ENCODE assay signal across 20 cellular contexts in the genomic region with DNA sequence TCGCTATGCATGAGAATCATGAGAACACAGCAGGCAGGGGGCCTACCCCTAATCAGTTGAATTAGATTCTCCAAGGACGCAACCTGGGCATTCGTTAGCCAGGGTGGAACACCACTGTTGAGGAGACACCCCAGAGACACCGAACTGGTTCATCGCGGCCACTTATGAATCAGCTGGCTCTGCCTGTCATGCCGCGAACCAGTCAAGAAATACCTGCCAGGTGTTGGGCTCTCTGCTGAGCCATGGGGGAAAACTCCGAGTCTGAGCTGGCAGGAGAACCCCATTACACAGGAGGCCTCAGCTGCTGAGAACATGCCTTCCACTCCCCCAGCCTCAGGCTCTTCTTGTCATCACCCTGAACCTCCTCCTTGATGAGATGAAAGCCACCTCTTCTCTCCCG.
DNase-seq lines count a peak whose midpoint lies in the region; ATAC-seq and TF ChIP-seq lines count a peak whose summit lies in the region.
"Had no signal": no experiment of that assay in that cellular context is flagged by ENCODE, and none has a peak within 500 bp of the region (broad histone marks: within the 10 kb centered on the region; RNA-seq: fewer than 3 reads in every experiment).

No MANE protein-coding gene starts in this region.

- H4K8ac ChIP-seq in IMR-90 (ENCODE audit: low read depth in 2 of 2, low read length in 2 of 2), result peak overlapping the region; percentile 30 to 67; a peak in 3 of 4 replicates
- no peak overlapping the region for H4K8ac ChIP-seq in mesendoderm (ENCODE audit: low read depth, low read length)

- H4K5ac ChIP-seq in IMR-90 (ENCODE audit: low read depth, low read length), result peak overlapping the region; percentile 4; the same call in 1 of the 2 replicates
- H4K5ac ChIP-seq in mesendoderm (ENCODE audit: low read length), result no peak overlapping the region

- TF ChIP-seq RAD21 in IMR-90 (IDR thresholded peaks at IDR 0.05; ENCODE audit: low read length), result no peak

- peak overlapping the region; percentile 89 for H2BK20ac ChIP-seq in IMR-90 (ENCODE audit: low read depth, low read length)

- no peaks in the 10 kb centered on the region for H3K79me2 ChIP-seq in mesendoderm (ENCODE audit: control insufficient read depth, insufficient read depth, low read length)

- in situ Hi-C loops in IMR-90 (cut with MboI; ENCODE audit: low sequenced_read_pairs), result no loop called here

- peak overlapping the region; percentile 89 for H4K91ac ChIP-seq in IMR-90 (ENCODE audit: insufficient read depth, low read depth, low read length)

- no peak for TF ChIP-seq CTCF in IMR-90 (conservative IDR thresholded peaks at IDR 0.05; ENCODE audit: low read depth, low read length)
- no peak for TF ChIP-seq CTCF in esophagus muscularis mucosa (IDR thresholded peaks at IDR 0.05)
- no peak for TF ChIP-seq CTCF in spleen (IDR thresholded peaks at IDR 0.05 in 8 of 11, conservative IDR thresholded peaks at IDR 0.05 in 3 of 11)

- no peak overlapping the region for H3K4me3 ChIP-seq in IMR-90 (ENCODE audit: insufficient read depth, low read depth, low read length)
- H3K4me3 ChIP-seq in esophagus muscularis mucosa, result no peak overlapping the region
- H3K4me3 ChIP-seq in mesendoderm (ENCODE audit: low read length), result no peak overlapping the region
- no peak overlapping the region for H3K4me3 ChIP-seq in spleen
- no peak overlapping the region for H3K4me3 ChIP-seq in SJCRH30
- H3K4me3 ChIP-seq: neural progenitor cell, PC-9 had no signal

- H3K9ac ChIP-seq in IMR-90 (ENCODE audit: low read depth, low read length) (0 out of 2 replicates have a peak overlapping the region, but pooled peaks have one; percentile 2), mesendoderm (ENCODE audit: low read length) (no peak overlapping the region)
- H3K9ac ChIP-seq: neural progenitor cell had no signal

- H3K56ac ChIP-seq in IMR-90 (ENCODE audit: extremely low read depth, insufficient read depth, low read length), result peak overlapping the region; percentile 37; the same call in 1 of the 2 replicates
- H3K56ac ChIP-seq in mesendoderm (ENCODE audit: low read length), result no peak overlapping the region

- no peak overlapping the region; the same call in 1 of the 2 replicates for H3K4me2 ChIP-seq in IMR-90 (ENCODE audit: low read depth, low read length)
- no peak overlapping the region for H3K4me2 ChIP-seq in mesendoderm (ENCODE audit: low read length)
- H3K4me2 ChIP-seq: neural progenitor cell, PC-9 had no signal

- no peak for TF ChIP-seq EP300 in esophagus muscularis mucosa (IDR thresholded peaks at IDR 0.05)

- H3K4ac ChIP-seq in IMR-90 (ENCODE audit: low read depth, low read length) (peak overlapping the region; percentile 95), mesendoderm (ENCODE audit: low read depth, low read length) (no peak overlapping the region)

- dilution Hi-C loops in IMR-90 (cut with HindIII; ENCODE audit: low sequenced_read_pairs, unreplicated experiment), result no loop called here

- intact Hi-C loops in IMR-90 (cut with micrococcal nuclease), result no loop called here
- intact Hi-C loops in esophagus muscularis mucosa (cut with DNase I), result loop anchor here (10.0 kb wide), 1 partner anchor 82 kb away; no protein-coding TSS in a partner anchor
- intact Hi-C loops in spleen (cut with DNase I; ENCODE audit: low total_unique reads), result no loop called here

- H4K20me1 ChIP-seq in IMR-90 (ENCODE audit: insufficient read depth, low read length), result peaks cover 35% of the 10 kb centered on the region

- H3K4me1 ChIP-seq in IMR-90 (ENCODE audit: control insufficient read depth, insufficient read depth, low read length) (peaks cover 25% of the 10 kb centered on the region), esophagus muscularis mucosa (peaks cover 76 to 94% (median 91%) of the 10 kb centered on the region in 4 donors), mesendoderm (ENCODE audit: control insufficient read depth, low read depth, low read length) (no peaks in the 10 kb centered on the region), spleen (no peaks in the 10 kb centered on the region), SJCRH30 (no peaks in the 10 kb centered on the region)

- H2AK5ac ChIP-seq in IMR-90 (ENCODE audit: low read depth, low read length), result peak overlapping the region; percentile 99; the same call in 1 of the 2 replicates
- H2AK5ac ChIP-seq in mesendoderm (ENCODE audit: low read length), result no peak overlapping the region

- H2BK15ac ChIP-seq in IMR-90 (ENCODE audit: low read depth, low read length) (peak overlapping the region; percentile 69; the same call in 1 of the 3 replicates), mesendoderm (replicated peaks; ENCODE audit: low read depth) (no peak overlapping the region)

- H3K27ac ChIP-seq in IMR-90 (ENCODE audit: insufficient read depth, low read length) (peak overlapping the region; percentile 70; the same call in 1 of the 2 replicates), esophagus muscularis mucosa (replicated peaks in 1 of 4) (peak overlapping the region; percentile 77 to 86 (median 84)), mesendoderm (ENCODE audit: low read depth, low read length) (no peak overlapping the region), spleen (no peak overlapping the region), SJCRH30 (no peak overlapping the region)
- H3K27ac ChIP-seq: neural progenitor cell, PC-9 had no signal

- H3K23ac ChIP-seq in IMR-90 (ENCODE audit: low read depth, low read length) (peak overlapping the region; percentile 98), mesendoderm (ENCODE audit: low read length) (peak overlapping the region; percentile 32)

- H3K36me3 ChIP-seq in IMR-90 (ENCODE audit: control insufficient read depth, insufficient read depth, low read length) (peaks cover 56% of the 10 kb centered on the region), esophagus muscularis mucosa (peaks cover 0 to 45% (median 23%) of the 10 kb centered on the region in 4 donors), mesendoderm (ENCODE audit: control insufficient read depth, insufficient read depth, low read length) (no peaks in the 10 kb centered on the region), spleen (peaks cover 0 to 60% (median 3%) of the 10 kb centered on the region in 6 donors), SJCRH30 (no peaks in the 10 kb centered on the region)
- H3K36me3 ChIP-seq: neural progenitor cell had no signal

- DNase-seq in IMR-90, result no peak
- no peak for DNase-seq in esophagus muscularis mucosa (ENCODE audit: extremely low spot score)
- no peak for DNase-seq in mesendoderm
- peak; percentile 56 for DNase-seq in spleen
- no peak for DNase-seq in SJCRH30
- no peak for DNase-seq in NAMALWA (ENCODE audit: low spot score)
- DNase-seq in islet precursor cell, result no peak
- DNase-seq: activated CD4-positive, alpha-beta T cell treated with anti-CD3 and anti-CD28 coated beads for 36 hours; activated naive CD4-positive, alpha-beta T cell treated with anti-CD3 and anti-CD28 coated beads, Interleukin-2, amount 10 ng/mL, durations not matched to agents 7 days and 5 days; activated T-cell treated with anti-CD3 and anti-CD28 coated beads, Interleukin-2, amount 50 U/mL, for 72 hours; anterior cingulate cortex; CD4-positive, alpha-beta T cell; erythroblast; left colon; NCI-H1417 treated with DMSO at 0.1 percent for 48 hours; NCI-H510A; PC-9; SIG-M5; stimulated activated CD8-positive, alpha-beta memory T cell treated with anti-CD3 and anti-CD28 coated beads, Interleukin-4, amount 100 ng/mL, for 48 hours had no signal

- no TSS peak for BruUV-seq in IMR-90 (replicated peaks; lab: Mats Ljungman, UMichigan)

- H3K18ac ChIP-seq in IMR-90 (ENCODE audit: low read depth, low read length), result peak overlapping the region; percentile 6; the same call in 1 of the 2 replicates
- no peak overlapping the region for H3K18ac ChIP-seq in mesendoderm (ENCODE audit: low read length)

- peak overlapping the region; percentile 92 for H3K14ac ChIP-seq in IMR-90 (replicated peaks; ENCODE audit: low read depth, low read length)

- H3K79me1 ChIP-seq in IMR-90 (ENCODE audit: low read depth in 1 of 2, low read length in 2 of 2) (peaks cover 41 to 76% of the 10 kb centered on the region in 2 experiments), mesendoderm (ENCODE audit: low read length) (no peaks in the 10 kb centered on the region)

- ATAC-seq in IMR-90 (ENCODE audit: low read depth), result no peak; the same call in 1 of the 2 replicates
- ATAC-seq: activated CD4-positive, alpha-beta T cell treated with anti-CD3 and anti-CD28 coated beads for 36 hours; activated T-cell treated with anti-CD3 and anti-CD28 coated beads, Interleukin-2, amount 50 U/mL, for 72 hours had no signal

- H2BK120ac ChIP-seq in IMR-90 (ENCODE audit: low read depth, low read length) (peak overlapping the region; percentile 85), mesendoderm (ENCODE audit: low read depth, low read length) (no peak overlapping the region)

- no peak overlapping the region for H2AFZ ChIP-seq in IMR-90 (replicated peaks; ENCODE audit: low read length, poor library complexity)
- H2AFZ ChIP-seq: neural progenitor cell, PC-9 had no signal

- H3K9me3 ChIP-seq in IMR-90 (ENCODE audit: control insufficient read depth, insufficient read depth, low read length), result no peaks in the 10 kb centered on the region
- no peaks in the 10 kb centered on the region for H3K9me3 ChIP-seq in esophagus muscularis mucosa
- no peaks in the 10 kb centered on the region for H3K9me3 ChIP-seq in spleen
- H3K9me3 ChIP-seq in SJCRH30 (replicated peaks), result no peaks in the 10 kb centered on the region

- POLR2A ChIA-PET in IMR-90 (lab: Charles Lee; ENCODE audit: unreplicated experiment), result no interaction called here

- H2BK5ac ChIP-seq in IMR-90 (ENCODE audit: low read depth, low read length, poor library complexity, severe bottlenecking) (peak overlapping the region; percentile 12), mesendoderm (ENCODE audit: low read length) (no peak overlapping the region)

- 94% methylated on average over 6 of the region's 10 CpGs; no CpG with 5 or more reads in 1 of the 2 experiments for WGBS in IMR-90 (ENCODE audit: extremely low coverage in 2 of 2, insufficient read length in 1 of 2), 2 experiments
- 96% methylated on average over 3 of the region's 10 CpGs for WGBS in esophagus muscularis mucosa
- WGBS in mesendoderm (ENCODE audit: extremely low coverage, insufficient coverage, low lambda C conversion rate), result no CpG with 5 or more reads among the region's 10 CpGs
- WGBS in spleen, 5 donors, result 90 to 96% (median 91%) methylated on average over 10 of the region's 10 CpGs

- peaks cover 36% of the 10 kb centered on the region for H3K9me1 ChIP-seq in IMR-90 (ENCODE audit: insufficient read depth, low read length)

- TF ChIP-seq POLR2A in IMR-90 (IDR thresholded peaks at IDR 0.05; ENCODE audit: low read depth, low read length), result no peak
- no peak for TF ChIP-seq POLR2A in esophagus muscularis mucosa (IDR thresholded peaks at IDR 0.05; ENCODE audit: low read depth)
- no peak for TF ChIP-seq POLR2A in spleen (IDR thresholded peaks at IDR 0.05)

- H2AK9ac ChIP-seq in IMR-90 (replicated peaks; ENCODE audit: low read depth, low read length, poor library complexity), result peak overlapping the region; percentile 31

- no peaks in the 10 kb centered on the region for H3K27me3 ChIP-seq in IMR-90 (ENCODE audit: control insufficient read depth, insufficient read depth, low read length)
- no peaks in the 10 kb centered on the region for H3K27me3 ChIP-seq in esophagus muscularis mucosa
- H3K27me3 ChIP-seq in mesendoderm (ENCODE audit: insufficient read depth, low read length, poor library complexity), result no peaks in the 10 kb centered on the region
- H3K27me3 ChIP-seq in spleen (replicated peaks in 1 of 7), result no peaks in the 10 kb centered on the region
- H3K27me3 ChIP-seq in SJCRH30, result no peaks in the 10 kb centered on the region
- H3K27me3 ChIP-seq: neural progenitor cell had no signal

- CTCF ChIA-PET in IMR-90 (lab: Yijun Ruan, JAX), result no interaction called here

Comparison
In these comparisons a context has a peak if more than half of its experiments do, and no peak if none do; other contexts are left out.
1. H3K27ac ChIP-seq: peak in IMR-90 (single experiment) and esophagus muscularis mucosa (4 of 4); none in mesendoderm (single experiment), spleen (0 of 8) and SJCRH30 (single experiment).